2 cellular contexts compared by ENCODE assay signal in genomic region chr12:112950701-112951100, GRCh38.
TF ChIP-seq lines count a peak whose summit lies in the region.

No MANE protein-coding gene starts in this region.

TF ChIP-seq in A549, 52 proteins besides CTCF, POLR2A, EP300 and RAD21:
- TF ChIP-seq MAZ (IDR thresholded peaks at IDR 0.05; ENCODE audit: borderline replicate concordance, low read depth, low read length) (no peak), ZNF302 (CRISPR knock-in tag; IDR thresholded peaks at IDR 0.05) (no peak), KDM5A (IDR thresholded peaks at IDR 0.05) (no peak), CBX2 (IDR thresholded peaks at IDR 0.05; ENCODE audit: borderline replicate concordance, low read depth) (no peak), PHF8 (IDR thresholded peaks at IDR 0.05; ENCODE audit: borderline replicate concordance, low read depth) (no peak), HOXA7 (CRISPR knock-in tag; IDR thresholded peaks at IDR 0.05) (no peak), ELK1 (IDR thresholded peaks at IDR 0.05; ENCODE audit: low read depth, low read length) (no peak), HOXB5 (CRISPR knock-in tag; IDR thresholded peaks at IDR 0.05) (no peak), JUN (IDR thresholded peaks at IDR 0.05) (no peak), TP53 (CRISPR knock-in tag; IDR thresholded peaks at IDR 0.05) (no peak), BHLHE40 (IDR thresholded peaks at IDR 0.05; ENCODE audit: low read depth, low read length) (no peak), E2F6 (IDR thresholded peaks at IDR 0.05; ENCODE audit: borderline replicate concordance, low read depth) (no peak), ATOH8 (CRISPR knock-in tag; IDR thresholded peaks at IDR 0.05; ENCODE audit: low read depth) (no peak), HDAC2 (IDR thresholded peaks at IDR 0.05) (no peak), CHD2 (IDR thresholded peaks at IDR 0.05; ENCODE audit: low read length, partially characterized antibody) (no peak), ZC3H11A (IDR thresholded peaks at IDR 0.05) (no peak), EHF (CRISPR knock-in tag; IDR thresholded peaks at IDR 0.05) (no peak), HOXB13 (CRISPR knock-in tag; IDR thresholded peaks at IDR 0.05; ENCODE audit: low read depth) (no peak)
- TF ChIP-seq, protein P1, sequence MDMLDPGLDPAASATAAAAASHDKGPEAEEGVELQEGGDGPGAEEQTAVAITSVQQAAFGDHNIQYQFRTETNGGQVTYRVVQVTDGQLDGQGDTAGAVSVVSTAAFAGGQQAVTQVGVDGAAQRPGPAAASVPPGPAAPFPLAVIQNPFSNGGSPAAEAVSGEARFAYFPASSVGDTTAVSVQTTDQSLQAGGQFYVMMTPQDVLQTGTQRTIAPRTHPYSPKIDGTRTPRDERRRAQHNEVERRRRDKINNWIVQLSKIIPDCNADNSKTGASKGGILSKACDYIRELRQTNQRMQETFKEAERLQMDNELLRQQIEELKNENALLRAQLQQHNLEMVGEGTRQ (IDR thresholded peaks at IDR 0.05): no peak
- TF ChIP-seq, protein P2, sequence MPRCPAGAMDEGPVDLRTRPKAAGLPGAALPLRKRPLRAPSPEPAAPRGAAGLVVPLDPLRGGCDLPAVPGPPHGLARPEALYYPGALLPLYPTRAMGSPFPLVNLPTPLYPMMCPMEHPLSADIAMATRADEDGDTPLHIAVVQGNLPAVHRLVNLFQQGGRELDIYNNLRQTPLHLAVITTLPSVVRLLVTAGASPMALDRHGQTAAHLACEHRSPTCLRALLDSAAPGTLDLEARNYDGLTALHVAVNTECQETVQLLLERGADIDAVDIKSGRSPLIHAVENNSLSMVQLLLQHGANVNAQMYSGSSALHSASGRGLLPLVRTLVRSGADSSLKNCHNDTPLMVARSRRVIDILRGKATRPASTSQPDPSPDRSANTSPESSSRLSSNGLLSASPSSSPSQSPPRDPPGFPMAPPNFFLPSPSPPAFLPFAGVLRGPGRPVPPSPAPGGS (IDR thresholded peaks at IDR 0.05): no peak

TF ChIP-seq in GM23338, 12 proteins besides CTCF, POLR2A, EP300 and RAD21:
- TF ChIP-seq ZNF114 (CRISPR knock-in tag; IDR thresholded peaks at IDR 0.05): no peak
